Comparison of ENCODE assay signal across 18 cellular contexts in genomic region chr1:67557731-67558448, GRCh38.
DNase-seq lines count a peak whose midpoint lies in the region; ATAC-seq, FAIRE-seq and TF ChIP-seq lines count a peak whose summit lies in the region.
"Had no signal": no experiment of that assay in that cellular context is flagged by ENCODE, and none has a peak within 500 bp of the region (broad histone marks: within the 10 kb centered on the region; RNA-seq: fewer than 3 reads in every experiment).

No MANE protein-coding gene starts in this region.

- no peak overlapping the region for H3K9ac ChIP-seq in HepG2 (ENCODE audit: insufficient read depth, low read depth, low read length)

- WGBS in HepG2 (ENCODE audit: low lambda C conversion rate), result 49% methylated on average over 10 of the region's 11 CpGs
- WGBS in suprapubic skin, result 75% methylated on average over 11 of the region's 11 CpGs

- no peak for FAIRE-seq in HepG2 (lab: Jason Lieb, UNC)
- FAIRE-seq in GM19239 (lab: Jason Lieb, UNC), result no peak

- in situ Hi-C loops in KBM-7 (cut with MboI; ENCODE audit: low pct_unique_long_range_greater_than_20kb, low sequenced_read_pairs) (loop anchor here (25.0 kb wide), 2 partner anchors 554 to 779 kb away; no protein-coding TSS in a partner anchor), HepG2 (cut with HindIII; ENCODE audit: extremely low pct_ligation_motif_present, low pct_unique_long_range_greater_than_20kb) (no loop called here)

- H3K4me2 ChIP-seq in HepG2 (ENCODE audit: low read depth, low read length), result peak overlapping the region; percentile 69

- DNase-seq in KBM-7, result peak; percentile 32
- peak; percentile 67 to 82 for DNase-seq in SJCRH30
- no peak for DNase-seq in HepG2 (ENCODE audit: low spot score)
- DNase-seq in suprapubic skin (ENCODE audit: low spot score in 2 of 2), result no peak
- DNase-seq in NCI-H226, result no peak
- DNase-seq in GM19239 (ENCODE audit: insufficient read length, low spot score), result no peak
- no peak for DNase-seq in NCI-H2196 (lab: John Stamatoyannopoulos, UW; ENCODE audit: unreplicated experiment)
- DNase-seq: activated CD4-positive, alpha-beta memory T cell treated with anti-CD3 and anti-CD28 coated beads for 36 hours; activated effector memory CD4-positive, alpha-beta T cell treated with Interleukin-2 at 50 U/mL for 16 hours; CD4-positive, CD25-positive, alpha-beta regulatory T cell; DMS153; GF-D8; head of caudate nucleus; left colon; NCI-H187; NCI-H2227 treated with DMSO at 0.1 percent for 48 hours; substantia nigra had no signal

- ATAC-seq in HepG2, result peak; percentile 57
- ATAC-seq: left colon had no signal

- H3K9me3 ChIP-seq in SJCRH30 (replicated peaks) (no peaks in the 10 kb centered on the region), HepG2 (ENCODE audit: low read length) (no peaks in the 10 kb centered on the region), suprapubic skin (no peaks in the 10 kb centered on the region)

- TF ChIP-seq CTCF in HepG2 (CRISPR knock-in tag; IDR thresholded peaks at IDR 0.05), result no peak
- no peak for TF ChIP-seq CTCF in suprapubic skin (IDR thresholded peaks at IDR 0.05)

- no peaks in the 10 kb centered on the region for H3K36me3 ChIP-seq in SJCRH30
- H3K36me3 ChIP-seq in HepG2 (replicated peaks in 1 of 2; ENCODE audit: control insufficient read depth in 1 of 2, insufficient read depth in 2 of 2, low read length in 2 of 2), result no peaks in the 10 kb centered on the region
- H3K36me3 ChIP-seq in suprapubic skin, result no peaks in the 10 kb centered on the region

- no TSS peak for BruUV-seq in HepG2 (replicated peaks; lab: Mats Ljungman, UMichigan)

- H3K27ac ChIP-seq in SJCRH30, result no peak overlapping the region
- no peak overlapping the region for H3K27ac ChIP-seq in HepG2 (ENCODE audit: extremely low read length, insufficient read depth, low read length)
- peak overlapping the region; percentile 65 for H3K27ac ChIP-seq in suprapubic skin
- H3K27ac ChIP-seq: epithelial cell of prostate had no signal

- TF ChIP-seq EP300 in HepG2 (IDR thresholded peaks at IDR 0.05; ENCODE audit: low read depth in 2 of 2, low read length in 2 of 2) (no peak), HepG2 (CRISPR knock-in tag; IDR thresholded peaks at IDR 0.05; ENCODE audit: borderline replicate concordance) (no peak), suprapubic skin (IDR thresholded peaks at IDR 0.05) (no peak)

- H3K27me3 ChIP-seq in SJCRH30 (no peaks in the 10 kb centered on the region), HepG2 (ENCODE audit: control insufficient read depth in 1 of 2, insufficient read depth in 2 of 2, low read length in 2 of 2) (peaks cover 0 to 6% of the 10 kb centered on the region in 2 experiments; a peak in 1 of 5 replicates), suprapubic skin (no peaks in the 10 kb centered on the region)

- CTCF ChIA-PET in HepG2 (lab: Yijun Ruan, JAX; ENCODE audit: low intra/inter-chr PET ratio, low total read pairs), result no interaction called here

- intact Hi-C loops in HepG2 (cut with micrococcal nuclease; ENCODE audit: unreplicated experiment), result no loop called here

- TF ChIP-seq POLR2A in HepG2 (IDR thresholded peaks at IDR 0.05; ENCODE audit: insufficient read depth in 1 of 2, low read depth in 2 of 2, low read length in 2 of 2) (no peak), suprapubic skin (IDR thresholded peaks at IDR 0.05) (no peak)

- H3K4me3 ChIP-seq in SJCRH30 (no peak overlapping the region), HepG2 (replicated peaks in 1 of 3; ENCODE audit: insufficient read depth in 1 of 3, low read depth in 2 of 3, low read length in 3 of 3) (peak overlapping the region in 1 of 3 experiments; percentile 19; a peak in 2 of 6 replicates), suprapubic skin (no peak overlapping the region)

- H3K79me2 ChIP-seq in HepG2 (ENCODE audit: insufficient read depth, low read length), result no peaks in the 10 kb centered on the region

- H2AFZ ChIP-seq in HepG2 (ENCODE audit: low read length), result no peak overlapping the region

- TF ChIP-seq RAD21 in HepG2 (CRISPR knock-in tag; IDR thresholded peaks at IDR 0.05), result no peak

- POLR2A ChIA-PET in HepG2 (lab: Yijun Ruan, JAX), result interaction anchor here (6.4 kb wide), 1 partner anchor 128 kb away, joined by 43 read pairs; the partner anchor contains the start of gene GADD45A

- H4K20me1 ChIP-seq in HepG2 (ENCODE audit: insufficient read depth, low read length), result no peaks in the 10 kb centered on the region

- H3K4me1 ChIP-seq in SJCRH30 (peaks cover 51% of the 10 kb centered on the region), HepG2 (ENCODE audit: insufficient read depth, low read length) (peaks cover 75% of the 10 kb centered on the region), suprapubic skin (peaks cover 41% of the 10 kb centered on the region)

TF ChIP-seq in HepG2, 621 proteins besides CTCF, POLR2A, EP300 and RAD21:
- TF ChIP-seq LBX2 (CRISPR knock-in tag; IDR thresholded peaks at IDR 0.05; ENCODE audit: borderline replicate concordance) (no peak), DPF2 (CRISPR knock-in tag; IDR thresholded peaks at IDR 0.05; ENCODE audit: borderline replicate concordance, low read depth) (no peak), TBX2 (CRISPR knock-in tag; IDR thresholded peaks at IDR 0.05; ENCODE audit: borderline replicate concordance) (no peak), SATB2 (CRISPR knock-in tag; IDR thresholded peaks at IDR 0.05) (no peak)

Comparison
In these comparisons a context has a peak if more than half of its experiments do, and no peak if none do; other contexts are left out.
1. DNase-seq: peak in KBM-7 (single experiment) and SJCRH30 (2 of 2); none in HepG2 (single experiment), suprapubic skin (0 of 2), NCI-H226 (single experiment), GM19239 (single experiment) and NCI-H2196 (single experiment).